10 cellular contexts compared by ENCODE assay signal in the genomic region with DNA sequence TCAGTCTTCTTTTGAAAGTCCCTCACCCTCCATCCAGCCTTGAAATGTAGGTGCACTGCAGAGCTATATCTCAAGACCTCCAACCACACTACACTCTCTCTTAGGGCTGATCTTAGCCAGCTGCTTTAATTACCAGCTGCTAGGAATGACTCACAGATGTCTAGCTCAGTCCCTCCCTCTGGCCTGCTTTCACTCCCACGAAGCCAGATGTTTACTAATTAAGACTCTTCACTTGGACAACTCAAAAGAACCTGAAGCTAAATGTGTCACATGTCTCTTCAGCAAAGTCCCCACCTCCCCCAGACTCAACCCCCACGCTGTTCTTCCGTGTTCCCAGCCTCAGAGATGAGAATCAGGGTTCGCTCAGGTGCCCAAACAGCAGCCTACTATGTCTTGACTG. TPM values are rescaled to one million over a fixed set of nuclear protein-coding genes. Genes with fewer than 3 reads are reported as not detected.
DNase-seq lines count a peak whose midpoint lies in the region; ATAC-seq and TF ChIP-seq lines count a peak whose summit lies in the region.
"Had no signal": no experiment of that assay in that cellular context is flagged by ENCODE, and none has a peak within 500 bp of the region (broad histone marks: within the 10 kb centered on the region; RNA-seq: fewer than 3 reads in every experiment).

No MANE protein-coding gene starts in this region.

- H3K27ac Mint-ChIP-seq in activated CD4-positive, alpha-beta memory T cell treated with anti-CD3 and anti-CD28 coated beads for 36 hours: no peak overlapping the region
- no peak overlapping the region for H3K27ac Mint-ChIP-seq in activated CD4-positive, alpha-beta memory T cell treated with anti-CD3 and anti-CD28 coated beads, Interleukin-2, amount 10 ng/mL, durations not matched to agents 7 days and 5 days

- H3K27me3 ChIP-seq in gastrocnemius medialis (no peaks in the 10 kb centered on the region), HAP-1 (ENCODE audit: low read depth) (no peaks in the 10 kb centered on the region)
- H3K27me3 ChIP-seq: gastroesophageal sphincter had no signal

- no peaks in the 10 kb centered on the region for H3K9me3 ChIP-seq in gastrocnemius medialis
- no peaks in the 10 kb centered on the region for H3K9me3 ChIP-seq in HAP-1
- H3K9me3 ChIP-seq: gastroesophageal sphincter had no signal

- peak; percentile 25 for DNase-seq in activated CD4-positive, alpha-beta memory T cell treated with anti-CD3 and anti-CD28 coated beads for 36 hours
- no peak for DNase-seq in activated CD4-positive, alpha-beta memory T cell treated with anti-CD3 and anti-CD28 coated beads, Interleukin-2, amount 10 ng/mL, durations not matched to agents 7 days and 5 days
- DNase-seq in NCI-H524 (lab: John Stamatoyannopoulos, UW) (peak; percentile 77 to 91), erythroblast (lab: John Stamatoyannopoulos, UW) (peak; percentile 13 to 35), gastrocnemius medialis (no peak), HAP-1 (ENCODE audit: low spot score in 2 of 2) (no peak)
- DNase-seq in NK-92 treated with Interleukin-12 subunit alpha and Interleukin-12 subunit beta, amount 100 ng/mL, for 24 hours (lab: John Stamatoyannopoulos, UW): no peak

- TF ChIP-seq CTCF in gastrocnemius medialis (IDR thresholded peaks at IDR 0.05 in 4 of 5, conservative IDR thresholded peaks at IDR 0.05 in 1 of 5): no peak

- peaks cover 21% of the 10 kb centered on the region for H3K36me3 Mint-ChIP-seq in activated CD4-positive, alpha-beta memory T cell treated with anti-CD3 and anti-CD28 coated beads for 36 hours
- peaks cover 40% of the 10 kb centered on the region for H3K36me3 Mint-ChIP-seq in activated CD4-positive, alpha-beta memory T cell treated with anti-CD3 and anti-CD28 coated beads, Interleukin-2, amount 10 ng/mL, durations not matched to agents 7 days and 5 days (ENCODE audit: low read depth)

- H3K4me1 Mint-ChIP-seq in activated CD4-positive, alpha-beta memory T cell treated with anti-CD3 and anti-CD28 coated beads for 36 hours (ENCODE audit: low read depth): peaks cover 33% of the 10 kb centered on the region
- H3K4me1 Mint-ChIP-seq in activated CD4-positive, alpha-beta memory T cell treated with anti-CD3 and anti-CD28 coated beads, Interleukin-2, amount 10 ng/mL, durations not matched to agents 7 days and 5 days: peaks cover 40% of the 10 kb centered on the region

- no peak for TF ChIP-seq POLR2A in erythroblast (IDR thresholded peaks at IDR 0.05; ENCODE audit: low read length)
- no peak for TF ChIP-seq POLR2A in gastrocnemius medialis (IDR thresholded peaks at IDR 0.05)

- no peaks in the 10 kb centered on the region for H3K27me3 Mint-ChIP-seq in activated CD4-positive, alpha-beta memory T cell treated with anti-CD3 and anti-CD28 coated beads for 36 hours
- no peaks in the 10 kb centered on the region for H3K27me3 Mint-ChIP-seq in activated CD4-positive, alpha-beta memory T cell treated with anti-CD3 and anti-CD28 coated beads, Interleukin-2, amount 10 ng/mL, durations not matched to agents 7 days and 5 days

- intact Hi-C loops in activated CD4-positive, alpha-beta memory T cell treated with anti-CD3 and anti-CD28 coated beads for 36 hours (cut with micrococcal nuclease): no loop called here
- intact Hi-C loops in gastrocnemius medialis (cut with DNase I; ENCODE audit: low total_unique reads): loop anchor here (1.0 to 5.0 kb wide), 2 partner anchors 16 to 50 kb away; no protein-coding TSS in a partner anchor

- peak; percentile 23 to 44 for ATAC-seq in gastrocnemius medialis
- no peak for ATAC-seq in GM21528 (IDR thresholded peaks at IDR 0.05; ENCODE audit: low FRiP score, unreplicated experiment)
- ATAC-seq: gastroesophageal sphincter had no signal

- H3K36me3 ChIP-seq in gastrocnemius medialis (peaks cover 0 to 35% of the 10 kb centered on the region in 2 donors), HAP-1 (replicated peaks) (peaks cover 36% of the 10 kb centered on the region)

- in situ Hi-C loops in gastrocnemius medialis (cut with MboI; ENCODE audit: low sequenced_read_pairs in 4 of 4) (no loop called here), HAP-1 (cut with MboI; ENCODE audit: low sequenced_read_pairs) (loop anchor here (10.0 kb wide), 1 partner anchor 72 kb away; no protein-coding TSS in a partner anchor)

- H3K9me3 Mint-ChIP-seq in activated CD4-positive, alpha-beta memory T cell treated with anti-CD3 and anti-CD28 coated beads for 36 hours: no peaks in the 10 kb centered on the region
- H3K9me3 Mint-ChIP-seq in activated CD4-positive, alpha-beta memory T cell treated with anti-CD3 and anti-CD28 coated beads, Interleukin-2, amount 10 ng/mL, durations not matched to agents 7 days and 5 days: no peaks in the 10 kb centered on the region

- H3K4me3 ChIP-seq in gastrocnemius medialis (no peak overlapping the region), HAP-1 (no peak overlapping the region)
- H3K4me3 ChIP-seq: gastroesophageal sphincter had no signal

- CTCF ChIA-PET in activated CD4-positive, alpha-beta memory T cell treated with anti-CD3 and anti-CD28 coated beads for 36 hours (lab: Charles Lee): no interaction called here
- CTCF ChIA-PET in activated CD4-positive, alpha-beta memory T cell treated with anti-CD3 and anti-CD28 coated beads, Interleukin-2, amount 10 ng/mL, durations not matched to agents 7 days and 5 days (lab: Charles Lee): interaction anchor here (1.5 kb wide), 1 partner anchor 31 kb away, joined by 3 read pairs; no protein-coding TSS in a partner anchor

- peaks cover 35 to 36% of the 10 kb centered on the region in 2 donors for H3K4me1 ChIP-seq in gastrocnemius medialis
- no peaks in the 10 kb centered on the region; the same call in 1 of the 2 replicates for H3K4me1 ChIP-seq in HAP-1

- peak overlapping the region; percentile 83 to 91 (median 88) for H3K27ac ChIP-seq in gastrocnemius medialis
- H3K27ac ChIP-seq: C4-2B had no signal

- POLR2A ChIA-PET in activated CD4-positive, alpha-beta memory T cell treated with anti-CD3 and anti-CD28 coated beads for 36 hours (lab: Charles Lee): interaction anchor here (0.6 kb wide), 1 partner anchor 13 kb away, joined by 3 read pairs; no protein-coding TSS in a partner anchor
- POLR2A ChIA-PET in activated CD4-positive, alpha-beta memory T cell treated with anti-CD3 and anti-CD28 coated beads, Interleukin-2, amount 10 ng/mL, durations not matched to agents 7 days and 5 days (lab: Charles Lee): no interaction called here

- no peak overlapping the region for H3K4me3 Mint-ChIP-seq in activated CD4-positive, alpha-beta memory T cell treated with anti-CD3 and anti-CD28 coated beads for 36 hours
- no peak overlapping the region for H3K4me3 Mint-ChIP-seq in activated CD4-positive, alpha-beta memory T cell treated with anti-CD3 and anti-CD28 coated beads, Interleukin-2, amount 10 ng/mL, durations not matched to agents 7 days and 5 days

RNA-seq across cellular contexts. Expression of a gene that starts 2.6 kb away (rescaled TPM):
- 10 to 100 TPM; 50.6 to 52.9 TPM for total RNA-seq in activated CD4-positive, alpha-beta memory T cell treated with anti-CD3 and anti-CD28 coated beads for 36 hours
- total RNA-seq in activated CD4-positive, alpha-beta memory T cell treated with anti-CD3 and anti-CD28 coated beads, Interleukin-2, amount 10 ng/mL, durations not matched to agents 7 days and 5 days: 10 to 100 TPM; 48.9 to 53.6 TPM
- total RNA-seq in gastrocnemius medialis: 100 to 1,000 TPM in 1 of 4 donors, 10 to 100 TPM in 3; 52.0 to 108 (median 67.8) TPM

RNA-seq across cellular contexts. Expression of a gene that starts 2.8 kb away (rescaled TPM):
- total RNA-seq in activated CD4-positive, alpha-beta memory T cell treated with anti-CD3 and anti-CD28 coated beads for 36 hours: 10 to 100 TPM in 1 of 2 experiments, 1 to 10 TPM in 1; 9.8 to 13.7 TPM
- 10 to 100 TPM; 15.8 to 18.1 TPM for total RNA-seq in activated CD4-positive, alpha-beta memory T cell treated with anti-CD3 and anti-CD28 coated beads, Interleukin-2, amount 10 ng/mL, durations not matched to agents 7 days and 5 days
- total RNA-seq in gastrocnemius medialis: 10 to 100 TPM in 1 of 4 donors, 1 to 10 TPM in 3; 6.3 to 12.1 (median 7.7) TPM

Comparison
In these comparisons a context has a peak if more than half of its experiments do, and no peak if none do; other contexts are left out.
1. DNase-seq: peak in activated CD4-positive, alpha-beta memory T cell treated with anti-CD3 and anti-CD28 coated beads for 36 hours (single experiment), NCI-H524 (2 of 2) and erythroblast (2 of 2); none in activated CD4-positive, alpha-beta memory T cell treated with anti-CD3 and anti-CD28 coated beads, Interleukin-2, amount 10 ng/mL, durations not matched to agents 7 days and 5 days (single experiment), gastrocnemius medialis (0 of 2), NK-92 treated with Interleukin-12 subunit alpha and Interleukin-12 subunit beta, amount 100 ng/mL, for 24 hours (single experiment) and HAP-1 (0 of 2).